1 cellular context compared by ENCODE assay signal in genomic region chr13:64749301-64749700, GRCh38.
TF ChIP-seq lines count a peak whose summit lies in the region.

No MANE protein-coding gene starts in this region.

TF ChIP-seq in H1, 55 proteins besides CTCF, POLR2A, EP300 and RAD21 (continued from another document):
- TF ChIP-seq CHD7 (IDR thresholded peaks at IDR 0.05; ENCODE audit: insufficient replicate concordance, low read length) (no peak), SIN3A (conservative IDR thresholded peaks at IDR 0.05 in 1 of 2, IDR thresholded peaks at IDR 0.05 in 1 of 2; ENCODE audit: low read depth in 1 of 2, low read length in 2 of 2) (no peak), CREB1 (IDR thresholded peaks at IDR 0.05) (no peak), TEAD4 (IDR thresholded peaks at IDR 0.05; ENCODE audit: low read depth, low read length) (no peak), EGR1 (IDR thresholded peaks at IDR 0.05; ENCODE audit: borderline replicate concordance, low read depth, low read length) (no peak), KDM5A (IDR thresholded peaks at IDR 0.05; ENCODE audit: low read length) (no peak), CBX8 (IDR thresholded peaks at IDR 0.05; ENCODE audit: borderline replicate concordance, low read depth, low read length) (no peak)
